18 cellular contexts compared by ENCODE assay signal in the genomic region with DNA sequence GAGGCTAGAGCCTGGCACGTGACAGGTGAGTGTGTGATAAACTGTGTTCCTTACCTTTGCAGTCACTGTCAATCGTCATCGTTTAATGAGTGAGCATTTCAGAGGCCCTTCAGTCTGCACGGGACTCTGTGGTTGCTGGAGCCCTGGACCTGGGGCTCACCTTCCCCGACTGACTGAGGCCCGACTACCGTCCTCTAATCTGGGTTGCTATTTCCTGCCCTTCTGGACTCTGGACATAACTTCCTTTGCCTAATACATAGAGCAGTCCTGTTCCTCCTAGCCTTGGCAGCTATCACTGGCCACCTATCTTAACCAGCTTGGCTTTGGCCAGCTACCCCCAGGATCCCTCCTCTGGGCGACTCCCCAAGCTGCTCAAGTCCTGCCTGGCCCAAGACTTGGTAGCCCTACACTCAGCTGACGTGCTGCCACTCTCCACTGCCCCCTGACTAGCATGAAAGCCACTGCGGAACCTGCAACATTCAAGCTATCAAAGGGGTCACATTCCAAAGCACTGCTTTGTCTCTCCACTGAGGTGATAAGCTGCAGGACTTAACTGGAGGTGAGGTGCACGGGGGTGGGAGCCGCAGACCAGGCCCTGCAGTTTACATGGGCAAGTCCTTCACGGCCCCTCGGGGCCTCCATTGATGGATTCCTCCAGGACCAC. TPM values are rescaled to one million over a fixed set of nuclear protein-coding genes. Genes with fewer than 3 reads are reported as not detected.
DNase-seq lines count a peak whose midpoint lies in the region; ATAC-seq and TF ChIP-seq lines count a peak whose summit lies in the region.
"Had no signal": no experiment of that assay in that cellular context is flagged by ENCODE, and none has a peak within 500 bp of the region (broad histone marks: within the 10 kb centered on the region; RNA-seq: fewer than 3 reads in every experiment).

No MANE protein-coding gene starts in this region.

- peaks cover 19 to 33% (median 21%) of the 10 kb centered on the region in 4 donors for H3K4me1 Mint-ChIP-seq in CD4-positive, alpha-beta memory T cell
- peaks cover 22 to 44% (median 26%) of the 10 kb centered on the region in 4 donors for H3K4me1 Mint-ChIP-seq in naive thymus-derived CD8-positive, alpha-beta T cell

- TF ChIP-seq POLR2A in vagina (IDR thresholded peaks at IDR 0.05) = no peak

- TF ChIP-seq CTCF in fibroblast of pulmonary artery (IDR thresholded peaks at IDR 0.05; ENCODE audit: low read length, missing control alignments) (peak; percentile 11), vagina (IDR thresholded peaks at IDR 0.05) (no peak)

- H3K9me3 Mint-ChIP-seq in CD4-positive, alpha-beta memory T cell = no peaks in the 10 kb centered on the region
- H3K9me3 Mint-ChIP-seq in naive thymus-derived CD8-positive, alpha-beta T cell = no peaks in the 10 kb centered on the region

- CTCF ChIA-PET in CD4-positive, alpha-beta memory T cell (lab: Charles Lee; ENCODE audit: partially characterized antibody) = interaction anchor here (1.0 to 4.2 kb wide), 3 partner anchors 14 to 89 kb away, joined by 3 to 22 read pairs (median 3); no protein-coding TSS in a partner anchor

- H3K27ac ChIP-seq in CD4-positive, alpha-beta memory T cell (ENCODE audit: low read depth, low read length) = no peak overlapping the region
- H3K27ac ChIP-seq in vagina = no peak overlapping the region

- peak overlapping the region; percentile 5 for H3K9ac ChIP-seq in NT2/D1 (ENCODE audit: insufficient read length, low read depth)

- H3K4me3 ChIP-seq in CD4-positive, alpha-beta memory T cell (ENCODE audit: low read length in 2 of 2) = no peak overlapping the region
- H3K4me3 ChIP-seq in NT2/D1 (ENCODE audit: insufficient read length, low read depth) (no peak overlapping the region), fibroblast of pulmonary artery (replicated peaks; ENCODE audit: low read depth, low read length) (no peak overlapping the region), vagina (no peak overlapping the region)

- DNase-seq in CD4-positive, alpha-beta memory T cell = no peak
- peak; percentile 77 for DNase-seq in NT2/D1 (ENCODE audit: low read depth, low spot score)
- DNase-seq in fibroblast of pulmonary artery (ENCODE audit: low read depth) = no peak
- no peak for DNase-seq in naive thymus-derived CD8-positive, alpha-beta T cell
- DNase-seq in NCI-H345 treated with DMSO at 0.1 percent for 48 hours (lab: John Stamatoyannopoulos, UW; ENCODE audit: unreplicated experiment) = no peak
- DNase-seq in hepatic stellate cell (ENCODE audit: low spot score) = no peak
- no peak for DNase-seq in vagina (ENCODE audit: extremely low spot score in 2 of 2)
- DNase-seq: activated CD4-positive, CD25-positive, alpha-beta regulatory T cell; NCI-H1092 treated with DMSO at 0.1 percent for 48 hours; NCI-H345; stimulated activated CD4-positive, alpha-beta T cell treated with anti-CD3 and anti-CD28 coated beads, Interleukin-2, amount 100 ng/mL, for 24 hours; stimulated activated CD8-positive, alpha-beta memory T cell treated with anti-CD3 and anti-CD28 coated beads, Interleukin-4, amount 100 ng/mL, for 48 hours had no signal

- no peak for ATAC-seq in naive thymus-derived CD8-positive, alpha-beta T cell
- ATAC-seq in GM18511 (IDR thresholded peaks at IDR 0.05; ENCODE audit: unreplicated experiment) = no peak

- no peaks in the 10 kb centered on the region for H3K9me3 ChIP-seq in CD4-positive, alpha-beta memory T cell (ENCODE audit: control insufficient read depth in 1 of 2, low read length in 2 of 2)
- peaks cover 11% of the 10 kb centered on the region; the same call in 1 of the 2 replicates for H3K9me3 ChIP-seq in NT2/D1 (ENCODE audit: insufficient read depth, low read length)
- H3K9me3 ChIP-seq in vagina = no peaks in the 10 kb centered on the region

- intact Hi-C loops in CD4-positive, alpha-beta memory T cell (cut with micrococcal nuclease) = no loop called here
- intact Hi-C loops in vagina (cut with DNase I) = no loop called here

- POLR2A ChIA-PET in CD4-positive, alpha-beta memory T cell (lab: Charles Lee; ENCODE audit: partially characterized antibody) = interaction anchor here (3.4 kb wide), 1 partner anchor 71 kb away, joined by 17 read pairs; no protein-coding TSS in a partner anchor
- POLR2A ChIA-PET in naive thymus-derived CD8-positive, alpha-beta T cell (lab: Charles Lee) = interaction anchor here (0.6 kb wide), 1 partner anchor 173 kb away, joined by 4 read pairs; no protein-coding TSS in a partner anchor

- H3K4me3 Mint-ChIP-seq in CD4-positive, alpha-beta memory T cell = no peak overlapping the region
- H3K4me3 Mint-ChIP-seq in naive thymus-derived CD8-positive, alpha-beta T cell = no peak overlapping the region

- H3K36me3 ChIP-seq in CD4-positive, alpha-beta memory T cell (ENCODE audit: insufficient read depth, low read length) = no peaks in the 10 kb centered on the region
- H3K36me3 ChIP-seq in NT2/D1 (ENCODE audit: insufficient read depth, insufficient read length, low read length) (no peaks in the 10 kb centered on the region), vagina (no peaks in the 10 kb centered on the region)

- no peaks in the 10 kb centered on the region for H3K36me3 Mint-ChIP-seq in CD4-positive, alpha-beta memory T cell
- H3K36me3 Mint-ChIP-seq in naive thymus-derived CD8-positive, alpha-beta T cell = no peaks in the 10 kb centered on the region

- H3K27me3 Mint-ChIP-seq in CD4-positive, alpha-beta memory T cell = peaks cover 0 to 1% of the 10 kb centered on the region in 2 donors
- H3K27me3 Mint-ChIP-seq in naive thymus-derived CD8-positive, alpha-beta T cell = no peaks in the 10 kb centered on the region

- H3K27me3 ChIP-seq in CD4-positive, alpha-beta memory T cell (ENCODE audit: insufficient read depth, low read length) = no peaks in the 10 kb centered on the region
- no peaks in the 10 kb centered on the region for H3K27me3 ChIP-seq in NT2/D1 (ENCODE audit: insufficient read depth, insufficient read length)
- H3K27me3 ChIP-seq in vagina = no peaks in the 10 kb centered on the region

- H3K27ac Mint-ChIP-seq in CD4-positive, alpha-beta memory T cell = peak overlapping the region in 6 of 7 donors; percentile 61 to 97 (median 90)
- H3K27ac Mint-ChIP-seq in naive thymus-derived CD8-positive, alpha-beta T cell = peak overlapping the region in 9 of 10 donors; percentile 86 to 99 (median 97)

- peaks cover 21% of the 10 kb centered on the region for H3K4me1 ChIP-seq in CD4-positive, alpha-beta memory T cell (ENCODE audit: insufficient read depth, low read length)
- H3K4me1 ChIP-seq in NT2/D1 (ENCODE audit: insufficient read depth, insufficient read length) = peaks cover 21% of the 10 kb centered on the region
- H3K4me1 ChIP-seq in vagina = peaks cover 16% of the 10 kb centered on the region

RNA-seq across cellular contexts. Expression of gene RAB17, which starts 11.1 kb away (rescaled TPM):
- not detected for total RNA-seq in CD4-positive, alpha-beta memory T cell
- not detected for polyA plus RNA-seq in CD4-positive, alpha-beta memory T cell
- not detected for total RNA-seq in naive thymus-derived CD8-positive, alpha-beta T cell
- polyA plus RNA-seq in naive thymus-derived CD8-positive, alpha-beta T cell = not detected
- total RNA-seq in vagina = not detected
- total RNA-seq: OCI-LY7 had no signal

RNA-seq across cellular contexts. Expression of gene LRRFIP1, which starts 25.8 kb away (rescaled TPM):
- 100 to 1,000 TPM; 114 to 119 TPM for total RNA-seq in CD4-positive, alpha-beta memory T cell
- 100 to 1,000 TPM in 1 of 2 donors, 10 to 100 TPM in 1; 88.0 to 198 TPM for polyA plus RNA-seq in CD4-positive, alpha-beta memory T cell
- total RNA-seq in naive thymus-derived CD8-positive, alpha-beta T cell = 100 to 1,000 TPM; 102 to 103 TPM
- 10 to 100 TPM; 72.9 to 91.8 (median 81.6) TPM for polyA plus RNA-seq in naive thymus-derived CD8-positive, alpha-beta T cell
- total RNA-seq in vagina = 132 TPM

RNA-seq across cellular contexts. Expression of gene PRLH, which starts 35.2 kb away (rescaled TPM):
- not detected for total RNA-seq in CD4-positive, alpha-beta memory T cell
- polyA plus RNA-seq in CD4-positive, alpha-beta memory T cell = not detected
- not detected for total RNA-seq in naive thymus-derived CD8-positive, alpha-beta T cell
- not detected for polyA plus RNA-seq in naive thymus-derived CD8-positive, alpha-beta T cell
- not detected for total RNA-seq in vagina
- total RNA-seq: mononuclear cell, OCI-LY7, pulmonary artery endothelial cell, ureter had no signal
- polyA plus RNA-seq: adipose tissue had no signal
